ENCODE assay signal across 8 cellular contexts in the genomic region with DNA sequence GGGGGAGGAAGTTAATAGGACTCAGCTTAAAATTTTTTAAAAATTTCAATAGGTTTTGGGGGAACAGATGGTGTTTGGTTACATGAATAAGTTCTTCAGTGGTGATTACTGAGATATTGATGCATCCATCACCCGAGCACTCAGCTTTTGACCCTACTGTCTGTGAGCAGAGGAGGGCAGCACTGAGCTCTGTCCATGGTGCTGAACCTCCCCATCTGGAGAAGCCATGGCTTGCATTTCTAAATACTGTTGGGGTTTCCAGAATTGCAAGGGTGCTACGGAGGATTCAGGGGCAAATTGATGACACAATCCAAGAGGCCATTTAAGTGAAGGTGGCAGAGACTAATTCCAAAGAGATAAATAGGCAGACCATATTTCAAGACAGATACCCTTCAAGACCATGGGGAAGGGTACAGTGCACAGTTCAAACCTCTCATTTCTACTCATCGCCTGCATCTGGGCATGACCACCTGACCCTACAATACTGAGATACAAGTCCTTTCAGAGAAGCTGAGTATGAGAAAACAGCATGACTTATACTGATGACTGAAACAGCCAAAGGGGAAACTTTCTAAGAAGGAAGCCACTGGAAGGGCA. TPM values are rescaled to one million over a fixed set of nuclear protein-coding genes. Genes with fewer than 3 reads are reported as not detected.
DNase-seq lines count a peak whose midpoint lies in the region; ATAC-seq, FAIRE-seq and TF ChIP-seq lines count a peak whose summit lies in the region.

No MANE protein-coding gene starts in this region.

- POLR2A ChIA-PET in BJ (lab: Charles Lee) = no interaction called here
- POLR2A ChIA-PET in HCT116 (lab: Charles Lee) = interaction anchor here (0.6 kb wide), 1 partner anchor 10 kb away, joined by 3 read pairs; no protein-coding TSS in a partner anchor

- TF ChIP-seq POLR2A in HCT116 (IDR thresholded peaks at IDR 0.05; ENCODE audit: borderline replicate concordance, extremely low read depth, insufficient read depth, insufficient read length) = no peak

- H3K4me1 Mint-ChIP-seq in activated naive CD4-positive, alpha-beta T cell treated with anti-CD3 and anti-CD28 coated beads, Interleukin-2, amount 10 ng/mL, durations not matched to agents 7 days and 5 days = peaks cover 4% of the 10 kb centered on the region

- H3K36me3 Mint-ChIP-seq in activated naive CD4-positive, alpha-beta T cell treated with anti-CD3 and anti-CD28 coated beads, Interleukin-2, amount 10 ng/mL, durations not matched to agents 7 days and 5 days = no peaks in the 10 kb centered on the region

- ATAC-seq in HCT116 = peak; percentile 73
- no peak for ATAC-seq in HG03097 (IDR thresholded peaks at IDR 0.05; ENCODE audit: low FRiP score, unreplicated experiment)

- intact Hi-C loops in HCT116 (cut with micrococcal nuclease) = no loop called here
- intact Hi-C loops in left ventricle myocardium inferior (cut with micrococcal nuclease) = no loop called here

- H3K4me2 ChIP-seq in HCT116 (ENCODE audit: low read length) = no peak overlapping the region

- H3K9me3 ChIP-seq in HCT116 (ENCODE audit: control insufficient read depth in 1 of 2, insufficient read depth in 1 of 2, low read depth in 1 of 2, low read length in 2 of 2) (no peaks in the 10 kb centered on the region), left ventricle myocardium inferior (replicated peaks) (no peaks in the 10 kb centered on the region), small intestine (ENCODE audit: control insufficient read depth, low read depth) (no peaks in the 10 kb centered on the region)

- no peak for FAIRE-seq in small intestine (lab: Jason Lieb, UNC)

- H3K9me2 ChIP-seq in HCT116 (ENCODE audit: insufficient read depth) = no peaks in the 10 kb centered on the region

- H3K4me1 ChIP-seq in HCT116 (ENCODE audit: control insufficient read depth in 1 of 2, insufficient read depth in 2 of 2, low read length in 2 of 2) (no peaks in the 10 kb centered on the region), left ventricle myocardium inferior (no peaks in the 10 kb centered on the region), small intestine (ENCODE audit: control insufficient read depth in 2 of 2, insufficient read depth in 1 of 2, low read depth in 1 of 2, low read length in 1 of 2) (no peaks in the 10 kb centered on the region)

- H4K20me1 ChIP-seq in HCT116 (ENCODE audit: insufficient read depth) = 0 out of 2 replicates have a peak, but pooled peaks cover 3% of the 10 kb centered on the region

- no peaks in the 10 kb centered on the region for H3K79me2 ChIP-seq in HCT116 (ENCODE audit: insufficient read depth, low read length)

- peaks cover 14% of the 10 kb centered on the region for H3K27me3 ChIP-seq in BJ (ENCODE audit: control insufficient read depth, insufficient read depth, low read length)
- peaks cover 76% of the 10 kb centered on the region for H3K27me3 ChIP-seq in HCT116 (ENCODE audit: insufficient read depth, low read length)
- H3K27me3 ChIP-seq in left ventricle myocardium inferior (ENCODE audit: low read depth) = peaks cover 92% of the 10 kb centered on the region
- H3K27me3 ChIP-seq in small intestine (ENCODE audit: control insufficient read depth in 2 of 2, insufficient read depth in 2 of 2, low read length in 2 of 2) = peaks cover 0 to 12% of the 10 kb centered on the region in 2 donors

- BruUV-seq in HCT116 (replicated peaks; lab: Mats Ljungman, UMichigan) = no TSS peak

- TF ChIP-seq CTCF in BJ (IDR thresholded peaks at IDR 0.05; ENCODE audit: insufficient read depth, low read depth, low read length) (peak; percentile 43), HCT116 (IDR thresholded peaks at IDR 0.05 in 2 of 3, conservative IDR thresholded peaks at IDR 0.05 in 1 of 3; ENCODE audit: borderline replicate concordance in 1 of 3, insufficient read depth in 1 of 3, low read depth in 2 of 3, low read length in 2 of 3) (peak in 2 of 3 experiments; percentile 24 to 26; a peak in 1 of 6 replicates), left ventricle myocardium inferior (IDR thresholded peaks at IDR 0.05; ENCODE audit: borderline replicate concordance) (peak; percentile 58)

- no peaks in the 10 kb centered on the region for H3K36me3 ChIP-seq in BJ (ENCODE audit: control insufficient read depth, insufficient read depth, low read length)
- no peaks in the 10 kb centered on the region for H3K36me3 ChIP-seq in HCT116 (ENCODE audit: control insufficient read depth in 1 of 2, insufficient read depth in 2 of 2, low read length in 2 of 2)
- H3K36me3 ChIP-seq in left ventricle myocardium inferior = no peaks in the 10 kb centered on the region
- H3K36me3 ChIP-seq in small intestine (ENCODE audit: control insufficient read depth in 2 of 2, insufficient read depth in 2 of 2, low read length in 2 of 2) = no peaks in the 10 kb centered on the region

- RAD21 ChIA-PET in HCT116 (lab: Charles Lee; ENCODE audit: low non-redundant PET in 1 of 2, low total read pairs in 2 of 2, uncharacterized antibody in 2 of 2, unreplicated experiment in 2 of 2) = no interaction called here

- DNase-seq in BJ (ENCODE audit: low read depth) (no peak), HCT116 (ENCODE audit: low read depth, low spot score) (peak; percentile 7), SK-N-DZ (ENCODE audit: low spot score) (peak; percentile 31), left ventricle myocardium inferior (peak; percentile 50), small intestine (peak; percentile 52), occipital lobe (lab: John Stamatoyannopoulos, UW) (no peak)
- peak; percentile 87 for DNase-seq in activated naive CD4-positive, alpha-beta T cell treated with anti-CD3 and anti-CD28 coated beads, Interleukin-2, amount 10 ng/mL, durations not matched to agents 7 days and 5 days

- H3K9me3 Mint-ChIP-seq in activated naive CD4-positive, alpha-beta T cell treated with anti-CD3 and anti-CD28 coated beads, Interleukin-2, amount 10 ng/mL, durations not matched to agents 7 days and 5 days = no peaks in the 10 kb centered on the region

- 32 to 34% (median 33%) methylated on average over 3 of the region's 3 CpGs for WGBS in small intestine, 3 donors

- CTCF ChIA-PET in BJ (lab: Yijun Ruan, JAX) = interaction anchor here (0.9 to 2.0 kb wide), 4 partner anchors 7 to 36 kb away, joined by 3 to 4 read pairs (median 4); no protein-coding TSS in a partner anchor
- CTCF ChIA-PET in HCT116 (lab: Charles Lee) = interaction anchor here (0.9 kb wide), 1 partner anchor 26 kb away, joined by 3 read pairs; no protein-coding TSS in a partner anchor
- CTCF ChIA-PET in activated naive CD4-positive, alpha-beta T cell treated with anti-CD3 and anti-CD28 coated beads, Interleukin-2, amount 10 ng/mL, durations not matched to agents 7 days and 5 days (lab: Charles Lee) = interaction anchor here (0.6 to 2.4 kb wide), 7 partner anchors 8 to 426 kb away, joined by 3 to 9 read pairs (median 3); no protein-coding TSS in a partner anchor

- no peak overlapping the region for H3K4me3 Mint-ChIP-seq in activated naive CD4-positive, alpha-beta T cell treated with anti-CD3 and anti-CD28 coated beads, Interleukin-2, amount 10 ng/mL, durations not matched to agents 7 days and 5 days

- H3K27ac Mint-ChIP-seq in activated naive CD4-positive, alpha-beta T cell treated with anti-CD3 and anti-CD28 coated beads, Interleukin-2, amount 10 ng/mL, durations not matched to agents 7 days and 5 days = no peak overlapping the region

- H3K27ac ChIP-seq in HCT116 (ENCODE audit: low read depth, low read length) (no peak overlapping the region), left ventricle myocardium inferior (replicated peaks) (no peak overlapping the region), small intestine (ENCODE audit: low read depth in 1 of 2, low read length in 1 of 2) (no peak overlapping the region)

- no peak overlapping the region for H2AFZ ChIP-seq in HCT116 (ENCODE audit: low read depth, low read length, poor library complexity, severe bottlenecking)

- no peak overlapping the region for H3K9ac ChIP-seq in HCT116 (ENCODE audit: low read length)

- H3K4me3 ChIP-seq in BJ (ENCODE audit: low read depth, low read length) (no peak overlapping the region), HCT116 (replicated peaks in 1 of 2; ENCODE audit: low read depth in 1 of 2, low read length in 2 of 2) (no peak overlapping the region), left ventricle myocardium inferior (no peak overlapping the region), small intestine (ENCODE audit: low read depth in 1 of 2, low read length in 2 of 2) (no peak overlapping the region)

- TF ChIP-seq RAD21 in HCT116 (IDR thresholded peaks at IDR 0.05; ENCODE audit: low read depth) = no peak

- H3K27me3 Mint-ChIP-seq in activated naive CD4-positive, alpha-beta T cell treated with anti-CD3 and anti-CD28 coated beads, Interleukin-2, amount 10 ng/mL, durations not matched to agents 7 days and 5 days = peaks cover 68% of the 10 kb centered on the region

TF ChIP-seq in HCT116, 20 proteins besides CTCF, POLR2A, EP300 and RAD21 (continues in another document):
- TF ChIP-seq ZFX (IDR thresholded peaks at IDR 0.05) = no peak

RNA-seq across cellular contexts. Expression of a gene that starts 17.2 kb away (rescaled TPM):
- polyA plus RNA-seq in BJ (2011; rRNA removed) = 0.01 TPM in 1 of 2 replicates, not detected in the other
- polyA minus RNA-seq in BJ (2011; rRNA and poly(A)+ RNA removed) = 0.05 TPM in 1 of 2 replicates, not detected in the other
- not detected for total RNA-seq in HCT116 (2021; ENCODE audit: unreplicated experiment)
- 0.01 TPM in 2 replicates for polyA plus RNA-seq in HCT116 (2012)
- polyA plus RNA-seq in SK-N-DZ (2014; cell fraction: cytosol; rRNA removed) = 0.37 and 0.61 TPM in 2 replicates
- polyA plus RNA-seq in SK-N-DZ (2014; cell fraction: nucleus; rRNA removed) = 0.11 and 0.13 TPM in 2 replicates
- total RNA-seq in left ventricle myocardium inferior = not detected
- under 1 TPM in 1 of 3 donors, not detected in 2; 0.03 TPM for polyA plus RNA-seq in small intestine
- total RNA-seq in occipital lobe = 1.1 TPM

Comparison
In these comparisons a context has a peak if more than half of its experiments do, and no peak if none do; other contexts are left out.
1. DNase-seq: peak in HCT116 (single experiment), SK-N-DZ (single experiment), activated naive CD4-positive, alpha-beta T cell treated with anti-CD3 and anti-CD28 coated beads, Interleukin-2, amount 10 ng/mL, durations not matched to agents 7 days and 5 days (single experiment), left ventricle myocardium inferior (single experiment) and small intestine (single experiment); none in BJ (single experiment) and occipital lobe (single experiment).
2. Peak in every context shown above with its lines, with median percentiles within 50 percentile points of each other: CTCF ChIP-seq.